In the genomic region with DNA sequence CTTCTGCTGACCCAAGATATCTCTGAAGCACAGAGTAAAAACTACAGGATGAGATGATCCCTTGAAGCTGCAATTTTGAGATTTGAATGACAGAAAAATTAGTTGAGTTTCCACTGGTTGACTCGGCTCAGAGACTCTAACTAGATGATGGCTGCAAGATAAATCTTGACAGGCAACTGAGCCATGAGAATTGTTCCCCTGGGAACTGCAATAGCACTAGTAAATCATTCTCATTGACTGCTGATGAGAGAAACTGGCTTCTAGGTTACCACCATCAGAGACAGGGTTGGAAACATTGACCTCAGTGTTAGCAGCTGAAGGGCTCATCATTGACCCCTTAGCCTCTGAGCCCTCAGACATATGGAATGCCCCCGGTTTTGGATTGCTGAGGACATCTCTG, we compare ENCODE assay signal across 29 cellular contexts.
"Had no signal": no experiment of that assay in that cellular context is flagged by ENCODE, and none has a peak within 500 bp of the region (broad histone marks: within the 10 kb centered on the region; RNA-seq: fewer than 3 reads in every experiment).

No MANE protein-coding gene starts in this region.

- H3K27me3 Mint-ChIP-seq: activated CD8-positive, alpha-beta T cell treated with anti-CD3 and anti-CD28 coated beads for 36 hours; activated naive CD4-positive, alpha-beta T cell treated with anti-CD3 and anti-CD28 coated beads, Interleukin-2, amount 10 ng/mL, durations not matched to agents 7 days and 5 days; activated naive CD8-positive, alpha-beta T cell treated with anti-CD3 and anti-CD28 coated beads, Interleukin-2, amount 10 ng/mL, durations not matched to agents 7 days and 5 days; brain had no signal

- H3K4me1 Mint-ChIP-seq: activated naive CD4-positive, alpha-beta T cell treated with anti-CD3 and anti-CD28 coated beads, Interleukin-2, amount 10 ng/mL, durations not matched to agents 7 days and 5 days; activated naive CD8-positive, alpha-beta T cell treated with anti-CD3 and anti-CD28 coated beads, Interleukin-2, amount 10 ng/mL, durations not matched to agents 7 days and 5 days; brain; central memory CD8-positive, alpha-beta T cell had no signal

- H3K9me3 Mint-ChIP-seq: central memory CD8-positive, alpha-beta T cell had no signal

- H3K36me3 ChIP-seq: ascending aorta, breast epithelium, esophagus muscularis mucosa, gastrocnemius medialis, heart left ventricle had no signal

- H3K27me3 ChIP-seq: ascending aorta, breast epithelium, dorsolateral prefrontal cortex, esophagus muscularis mucosa, foreskin keratinocyte, gastrocnemius medialis, heart left ventricle had no signal

- H3K27ac Mint-ChIP-seq: activated CD8-positive, alpha-beta T cell treated with anti-CD3 and anti-CD28 coated beads for 36 hours; activated naive CD4-positive, alpha-beta T cell treated with anti-CD3 and anti-CD28 coated beads, Interleukin-2, amount 10 ng/mL, durations not matched to agents 7 days and 5 days; activated naive CD4-positive, alpha-beta T cell treated with anti-CD3 and anti-CD28 coated beads, Interleukin-2, amount 50 U/mL, for 72 hours; activated naive CD8-positive, alpha-beta T cell treated with anti-CD3 and anti-CD28 coated beads, Interleukin-2, amount 10 ng/mL, durations not matched to agents 7 days and 5 days; brain; dendritic cell treated with granulocyte-macrophage colony-stimulating factor and Interleukin-4, amounts not matched to agents 40 ng/mL and 50 ng/mL, for 4 days had no signal

- H3K4me3 Mint-ChIP-seq: activated CD8-positive, alpha-beta T cell treated with anti-CD3 and anti-CD28 coated beads for 36 hours; activated naive CD4-positive, alpha-beta T cell treated with anti-CD3 and anti-CD28 coated beads, Interleukin-2, amount 10 ng/mL, durations not matched to agents 7 days and 5 days; activated naive CD8-positive, alpha-beta T cell treated with anti-CD3 and anti-CD28 coated beads, Interleukin-2, amount 10 ng/mL, durations not matched to agents 7 days and 5 days; brain; central memory CD8-positive, alpha-beta T cell; dendritic cell treated with granulocyte-macrophage colony-stimulating factor and Interleukin-4, amounts not matched to agents 40 ng/mL and 50 ng/mL, for 4 days had no signal

- DNase-seq: activated CD4-positive, alpha-beta T cell treated with anti-CD3 and anti-CD28 coated beads for 48 hours; activated CD4-positive, alpha-beta T cell treated with anti-CD3 and anti-CD28 coated beads, Interleukin-2, amount 50 U/mL, for 1 hour; activated CD4-positive, alpha-beta T cell treated with anti-CD3 and anti-CD28 coated beads, Interleukin-2, amount 50 U/mL, for 48 hours; activated CD4-positive, CD25-positive, alpha-beta regulatory T cell; activated CD4-positive, CD25-positive, alpha-beta regulatory T cell treated with anti-CD3 and anti-CD28 coated beads, Interleukin-2, amount 50 U/mL, for 72 hours; activated CD8-positive, alpha-beta memory T cell treated with anti-CD3 and anti-CD28 coated beads for 24 hours; activated CD8-positive, alpha-beta T cell treated with anti-CD3 and anti-CD28 coated beads for 36 hours; activated gamma-delta T cell; activated naive CD4-positive, alpha-beta T cell; activated naive CD4-positive, alpha-beta T cell treated with anti-CD3 and anti-CD28 coated beads, Interleukin-2, amount 10 ng/mL, durations not matched to agents 7 days and 5 days; activated naive CD8-positive, alpha-beta T cell treated with anti-CD3 and anti-CD28 coated beads, Interleukin-2, amount 10 ng/mL, durations not matched to agents 7 days and 5 days; activated T-cell treated with anti-CD3 and anti-CD28 coated beads, Interleukin-2, amount 50 U/mL, for 1 hour; activated T-cell treated with anti-CD3 and anti-CD28 coated beads, Interleukin-2, amount 50 U/mL, for 48 hours; dorsolateral prefrontal cortex; effector memory CD4-positive, alpha-beta T cell; erythroblast; foreskin keratinocyte; gastrocnemius medialis; glutamatergic neuron; heart left ventricle; T-helper 2 cell had no signal

- H3K9me3 ChIP-seq: gastrocnemius medialis had no signal

- ATAC-seq: activated CD8-positive, alpha-beta T cell treated with anti-CD3 and anti-CD28 coated beads for 36 hours; activated naive CD4-positive, alpha-beta T cell treated with anti-CD3 and anti-CD28 coated beads, Interleukin-2, amount 50 U/mL, for 72 hours; foreskin keratinocyte; gastrocnemius medialis; heart left ventricle had no signal

- H3K36me3 Mint-ChIP-seq: activated naive CD4-positive, alpha-beta T cell treated with anti-CD3 and anti-CD28 coated beads, Interleukin-2, amount 10 ng/mL, durations not matched to agents 7 days and 5 days had no signal

- H3K4me1 ChIP-seq: breast epithelium, esophagus muscularis mucosa, foreskin keratinocyte, gastrocnemius medialis, heart left ventricle had no signal

- H3K27ac ChIP-seq: ascending aorta, breast epithelium, coronary artery, dorsolateral prefrontal cortex, esophagus muscularis mucosa, foreskin keratinocyte, gastrocnemius medialis, heart left ventricle had no signal

- H3K4me3 ChIP-seq: ascending aorta, breast epithelium, coronary artery, dorsolateral prefrontal cortex, esophagus muscularis mucosa, gastrocnemius medialis, heart left ventricle had no signal
